In the genomic region with DNA sequence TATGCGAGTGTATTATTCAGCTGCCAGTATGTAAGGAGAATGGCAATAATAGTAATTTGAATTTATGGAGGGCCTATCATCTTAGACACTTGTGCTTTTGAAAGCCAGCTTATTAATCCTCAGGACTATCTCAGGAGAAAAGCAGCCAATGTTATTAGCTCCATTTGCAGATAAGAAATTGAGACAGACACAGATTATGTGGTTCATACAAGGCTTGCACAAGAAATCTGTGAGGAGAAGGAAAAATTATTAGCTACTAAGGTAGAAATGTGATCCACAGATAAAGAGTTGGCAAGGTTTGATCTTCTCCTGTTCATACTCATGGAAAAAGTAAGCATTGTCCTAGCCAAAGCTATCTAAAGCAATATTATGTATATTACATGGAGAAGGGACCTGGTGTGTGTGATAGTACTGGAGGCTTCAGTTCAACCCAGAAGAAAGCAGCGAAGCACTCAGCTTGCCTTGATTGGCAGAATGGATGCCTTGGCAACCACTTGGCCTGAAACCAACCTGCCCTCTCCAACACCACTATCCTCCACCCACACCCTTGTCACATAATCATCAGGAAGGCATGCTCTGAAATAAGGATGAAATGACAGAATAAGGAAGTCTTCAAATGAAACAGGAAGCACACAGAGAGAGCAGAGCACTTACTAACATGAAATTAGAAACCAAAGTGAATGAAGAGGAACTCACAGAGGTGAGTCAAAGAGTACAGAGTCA, we compare ENCODE assay signal across 1 cellular context.
A peak's percentile ranks its signal among the peaks of the same experiment; 100 is the strongest.
TF ChIP-seq lines count a peak whose summit lies in the region.

No MANE protein-coding gene starts in this region.

TF ChIP-seq in K562, 482 proteins besides CTCF, POLR2A, EP300 and RAD21 (continued from another document and continues in another):
- TF ChIP-seq ZNF318 (IDR thresholded peaks at IDR 0.05; ENCODE audit: borderline replicate concordance in 1 of 2, low read depth in 1 of 2) = peak in 1 of 2 experiments; percentile 43; a peak in 1 of 4 replicates
- TF ChIP-seq PURB (CRISPR knock-in tag; IDR thresholded peaks at IDR 0.05; ENCODE audit: low read depth) = no peak
- TF ChIP-seq, protein P1, sequence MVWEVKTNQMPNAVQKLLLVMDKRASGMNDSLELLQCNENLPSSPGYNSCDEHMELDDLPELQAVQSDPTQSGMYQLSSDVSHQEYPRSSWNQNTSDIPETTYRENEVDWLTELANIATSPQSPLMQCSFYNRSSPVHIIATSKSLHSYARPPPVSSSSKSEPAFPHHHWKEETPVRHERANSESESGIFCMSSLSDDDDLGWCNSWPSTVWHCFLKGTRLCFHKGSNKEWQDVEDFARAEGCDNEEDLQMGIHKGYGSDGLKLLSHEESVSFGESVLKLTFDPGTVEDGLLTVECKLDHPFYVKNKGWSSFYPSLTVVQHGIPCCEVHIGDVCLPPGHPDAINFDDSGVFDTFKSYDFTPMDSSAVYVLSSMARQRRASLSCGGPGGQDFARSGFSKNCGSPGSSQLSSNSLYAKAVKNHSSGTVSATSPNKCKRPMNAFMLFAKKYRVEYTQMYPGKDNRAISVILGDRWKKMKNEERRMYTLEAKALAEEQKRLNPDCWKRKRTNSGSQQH (CRISPR knock-in tag; IDR thresholded peaks at IDR 0.05) = no peak
- TF ChIP-seq RCOR1 (IDR thresholded peaks at IDR 0.05; ENCODE audit: borderline replicate concordance in 1 of 2, low read depth in 2 of 2, low read length in 2 of 2) = peak in 1 of 2 experiments; percentile 43; a peak in 1 of 4 replicates
- peak; percentile 70; the same call in 1 of the 2 replicates for TF ChIP-seq ZNF24 (IDR thresholded peaks at IDR 0.05)
- TF ChIP-seq ZNF324 (CRISPR knock-in tag; IDR thresholded peaks at IDR 0.05) = no peak
- TF ChIP-seq NFE2 (IDR thresholded peaks at IDR 0.05; ENCODE audit: low read depth) = peak; percentile 51
- no peak for TF ChIP-seq MTA2 (IDR thresholded peaks at IDR 0.05; ENCODE audit: low read depth)
- no peak for TF ChIP-seq FOXJ3 (CRISPR knock-in tag; IDR thresholded peaks at IDR 0.05)
- TF ChIP-seq SMARCA4 (IDR thresholded peaks at IDR 0.05) = peak; percentile 43; the same call in 1 of the 2 replicates
- TF ChIP-seq, protein P2, sequence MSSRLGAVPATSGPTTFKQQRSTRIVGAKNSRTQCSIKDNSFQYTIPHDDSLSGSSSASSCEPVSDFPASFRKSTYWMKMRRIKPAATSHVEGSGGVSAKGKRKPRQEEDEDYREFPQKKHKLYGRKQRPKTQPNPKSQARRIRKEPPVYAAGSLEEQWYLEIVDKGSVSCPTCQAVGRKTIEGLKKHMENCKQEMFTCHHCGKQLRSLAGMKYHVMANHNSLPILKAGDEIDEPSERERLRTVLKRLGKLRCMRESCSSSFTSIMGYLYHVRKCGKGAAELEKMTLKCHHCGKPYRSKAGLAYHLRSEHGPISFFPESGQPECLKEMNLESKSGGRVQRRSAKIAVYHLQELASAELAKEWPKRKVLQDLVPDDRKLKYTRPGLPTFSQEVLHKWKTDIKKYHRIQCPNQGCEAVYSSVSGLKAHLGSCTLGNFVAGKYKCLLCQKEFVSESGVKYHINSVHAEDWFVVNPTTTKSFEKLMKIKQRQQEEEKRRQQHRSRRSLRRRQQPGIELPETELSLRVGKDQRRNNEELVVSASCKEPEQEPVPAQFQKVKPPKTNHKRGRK (tag; IDR thresholded peaks at IDR 0.05) = no peak
- TF ChIP-seq SAFB (IDR thresholded peaks at IDR 0.05; ENCODE audit: borderline replicate concordance, low read depth, low read length) = no peak
- TF ChIP-seq ZNF347 (CRISPR knock-in tag; IDR thresholded peaks at IDR 0.05; ENCODE audit: low read depth) = no peak
- no peak for TF ChIP-seq SMAD2 (IDR thresholded peaks at IDR 0.05; ENCODE audit: low read depth, low read length)
- no peak for TF ChIP-seq PPARD (CRISPR knock-in tag; IDR thresholded peaks at IDR 0.05)
- TF ChIP-seq POLR2H (tag; IDR thresholded peaks at IDR 0.05; ENCODE audit: low read depth) = no peak
- TF ChIP-seq SOX6 (IDR thresholded peaks at IDR 0.05) = no peak
- TF ChIP-seq MXI1 (IDR thresholded peaks at IDR 0.05; ENCODE audit: low read depth, low read length) = no peak
- no peak for TF ChIP-seq CBX2 (IDR thresholded peaks at IDR 0.05; ENCODE audit: insufficient read depth, low read length, poor library complexity, severe bottlenecking)
- TF ChIP-seq RNF219 (CRISPR knock-in tag; IDR thresholded peaks at IDR 0.05) = no peak
- no peak for TF ChIP-seq HCFC1 (IDR thresholded peaks at IDR 0.05; ENCODE audit: low read depth, low read length)
- no peak for TF ChIP-seq ZNF696 (CRISPR knock-in tag; conservative IDR thresholded peaks at IDR 0.05)
- TF ChIP-seq ZNF707 (CRISPR knock-in tag; conservative IDR thresholded peaks at IDR 0.05) = no peak
- TF ChIP-seq BACH1 (tag; IDR thresholded peaks at IDR 0.05) = no peak
- no peak for TF ChIP-seq ZNF507 (tag; conservative IDR thresholded peaks at IDR 0.05)
- TF ChIP-seq ZBTB49 (CRISPR knock-in tag; IDR thresholded peaks at IDR 0.05; ENCODE audit: borderline replicate concordance) = no peak
- no peak for TF ChIP-seq ERF (CRISPR knock-in tag; IDR thresholded peaks at IDR 0.05)
- no peak for TF ChIP-seq ZNF143 (CRISPR knock-in tag; IDR thresholded peaks at IDR 0.05)
- 0 out of 2 replicates have a peak, but pooled peaks have one; percentile 24 for TF ChIP-seq ZNF592 (IDR thresholded peaks at IDR 0.05)
- TF ChIP-seq RBM14 (IDR thresholded peaks at IDR 0.05; ENCODE audit: borderline replicate concordance, insufficient read depth, low read depth, low read length) = no peak
- TF ChIP-seq GABPA (tag; conservative IDR thresholded peaks at IDR 0.05; ENCODE audit: low read depth) = peak; percentile 39; the same call in 1 of the 2 replicates
- TF ChIP-seq MAFG (tag; conservative IDR thresholded peaks at IDR 0.05) = no peak
- no peak for TF ChIP-seq NCOA4 (IDR thresholded peaks at IDR 0.05; ENCODE audit: partially characterized antibody)
- no peak for TF ChIP-seq SRSF9 (IDR thresholded peaks at IDR 0.05; ENCODE audit: borderline replicate concordance, low read depth, low read length)
- no peak for TF ChIP-seq GTF2F1 (IDR thresholded peaks at IDR 0.05; ENCODE audit: low read depth, low read length)
